9 cellular contexts compared by ENCODE assay signal in the genomic region with DNA sequence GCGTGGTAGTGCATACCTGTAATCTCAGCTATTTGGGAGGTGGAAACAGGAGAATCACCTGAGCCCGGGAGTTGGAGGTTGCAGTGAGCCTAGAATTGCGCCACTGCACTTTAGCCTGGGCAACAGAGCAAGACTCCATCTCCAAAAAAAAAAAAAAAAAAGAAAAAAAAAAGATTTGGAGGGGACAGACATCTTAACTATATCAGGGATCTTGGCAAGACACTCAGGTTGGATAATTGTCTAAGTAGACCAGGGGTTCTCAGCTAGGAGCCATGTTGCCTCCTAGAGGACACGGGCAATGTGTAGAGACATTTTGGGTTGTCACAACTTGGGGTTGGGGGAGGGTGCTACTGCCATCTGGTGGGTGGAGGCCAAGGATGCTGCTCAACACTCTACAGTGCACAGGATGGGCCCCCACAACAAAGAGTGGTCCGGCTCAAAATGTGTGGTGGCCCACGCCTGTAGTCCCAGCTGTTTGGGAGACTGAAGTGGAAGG. TPM values are rescaled to one million over a fixed set of nuclear protein-coding genes. Genes with fewer than 3 reads are reported as not detected.
DNase-seq lines count a peak whose midpoint lies in the region; ATAC-seq, FAIRE-seq and TF ChIP-seq lines count a peak whose summit lies in the region.
"Had no signal": no experiment of that assay in that cellular context is flagged by ENCODE, and none has a peak within 500 bp of the region (broad histone marks: within the 10 kb centered on the region; RNA-seq: fewer than 3 reads in every experiment).

No MANE protein-coding gene starts in this region.

- POLR2A ChIA-PET in GM12878 (lab: Charles Lee) = interaction anchor here (0.6 to 2.1 kb wide), 5 partner anchors 9 to 241 kb away, joined by 3 to 5 read pairs (median 4); partner anchors contain the start of gene CCDC106

- FAIRE-seq in GM12878 (lab: Jason Lieb, UNC) = peak; percentile 41
- FAIRE-seq: islet of Langerhans had no signal

- TF ChIP-seq RAD21 in GM12878 (IDR thresholded peaks at IDR 0.05; ENCODE audit: insufficient read depth, low read depth, low read length) (no peak), neural cell (conservative IDR thresholded peaks at IDR 0.05) (no peak)

- no peak overlapping the region for H3K4me3 ChIP-seq in GM12878
- H3K4me3 ChIP-seq in neural cell (ENCODE audit: low read length) = no peak overlapping the region

- peaks cover 33% of the 10 kb centered on the region for H3K4me1 ChIP-seq in GM12878 (ENCODE audit: control insufficient read depth, insufficient read depth, low read length)

- no peaks in the 10 kb centered on the region for H4K20me1 ChIP-seq in GM12878 (ENCODE audit: control insufficient read depth, insufficient read depth)
- no peaks in the 10 kb centered on the region for H4K20me1 ChIP-seq in neural cell (ENCODE audit: insufficient read depth)

- RAD21 ChIA-PET in GM12878 (lab: Charles Lee; ENCODE audit: unreplicated experiment) = interaction anchor here (0.5 kb wide), 1 partner anchor 56 kb away, joined by 3 read pairs; no protein-coding TSS in a partner anchor

- H3K36me3 ChIP-seq in GM12878 (ENCODE audit: control insufficient read depth in 2 of 2, insufficient read depth in 2 of 2, low read length in 1 of 2) (no peaks in the 10 kb centered on the region), neural cell (ENCODE audit: insufficient read depth, low read length) (no peaks in the 10 kb centered on the region)

- TF ChIP-seq POLR2A in GM12878 (IDR thresholded peaks at IDR 0.05; ENCODE audit: low read depth, low read length) = peak; percentile 35; the same call in 1 of the 2 replicates

- H2AFZ ChIP-seq in GM12878 (ENCODE audit: control insufficient read depth, low read depth, low read length) (no peak overlapping the region), neural cell (ENCODE audit: low read depth, low read length) (no peak overlapping the region)

- H3K79me2 ChIP-seq in GM12878 (ENCODE audit: control insufficient read depth, insufficient read depth, low read length) = peaks cover 64% of the 10 kb centered on the region
- H3K79me2 ChIP-seq in neural cell (replicated peaks; ENCODE audit: insufficient read depth, low read length) = peaks cover 41% of the 10 kb centered on the region

- BruUV-seq in GM12878 (replicated peaks; lab: Mats Ljungman, UMichigan) = no TSS peak

- H3K27ac ChIP-seq in GM12878 (ENCODE audit: control insufficient read depth, insufficient read depth) (no peak overlapping the region), neural cell (ENCODE audit: low read length) (no peak overlapping the region)

- TF ChIP-seq CTCF in GM13977 (IDR thresholded peaks at IDR 0.05; ENCODE audit: extremely low read depth, insufficient read depth, missing control alignments) = peak; percentile 60
- peak; percentile 52 to 69 (median 67) for TF ChIP-seq CTCF in GM12878 (IDR thresholded peaks at IDR 0.05 in 2 of 3, conservative IDR thresholded peaks at IDR 0.05 in 1 of 3; ENCODE audit: control insufficient read depth in 2 of 3, extremely low read depth in 1 of 3, insufficient read depth in 1 of 3, low read depth in 3 of 3, low read length in 3 of 3)
- peak; percentile 65 for TF ChIP-seq CTCF in neural cell (IDR thresholded peaks at IDR 0.05; ENCODE audit: poor library complexity, severe bottlenecking)

- in situ Hi-C loops in GM13977 (cut with MboI; ENCODE audit: low pct_unique_long_range_greater_than_20kb, low sequenced_read_pairs, unreplicated experiment) = no loop called here
- in situ Hi-C loops in GM12878 (cut with MboI) = no loop called here

- H3K27me3 ChIP-seq in GM12878 (replicated peaks in 1 of 2; ENCODE audit: control insufficient read depth in 2 of 2, insufficient read depth in 2 of 2, low read length in 1 of 2) (no peaks in the 10 kb centered on the region), neural cell (ENCODE audit: insufficient read depth, low read depth, low read length) (no peaks in the 10 kb centered on the region)

- TF ChIP-seq EP300 in GM12878 (IDR thresholded peaks at IDR 0.05; ENCODE audit: borderline replicate concordance in 1 of 2, control insufficient read depth in 1 of 2, low read depth in 2 of 2, low read length in 2 of 2) (no peak), neural cell (conservative IDR thresholded peaks at IDR 0.05; ENCODE audit: poor library complexity, severe bottlenecking) (no peak)

- 68% methylated on average over 6 of the region's 6 CpGs for WGBS in GM12878 (ENCODE audit: insufficient coverage, insufficient replicate concordance, low lambda C conversion rate, missing lambda C conversion rate)

- ATAC-seq in GM12878 = peak; percentile 51
- no peak for ATAC-seq in HG03095 (IDR thresholded peaks at IDR 0.05; ENCODE audit: unreplicated experiment)
- ATAC-seq in GM19324 (IDR thresholded peaks at IDR 0.05; ENCODE audit: low FRiP score, unreplicated experiment) = no peak

- no peak overlapping the region for H3K9ac ChIP-seq in GM12878 (ENCODE audit: control insufficient read depth, insufficient read depth, low read length)
- no peak overlapping the region for H3K9ac ChIP-seq in neural cell (ENCODE audit: low read length)

- peak; percentile 23 to 38 for DNase-seq in AML-193 (lab: John Stamatoyannopoulos, UW)
- DNase-seq in GM13977 (ENCODE audit: low spot score) = no peak
- peak; percentile 17 for DNase-seq in SHP77 treated with DMSO at 0.1 percent for 48 hours (lab: John Stamatoyannopoulos, UW)
- DNase-seq in GM12878 (ENCODE audit: low read depth, low spot score) = no peak
- DNase-seq in hepatic stellate cell (ENCODE audit: low spot score) = no peak

- H3K4me2 ChIP-seq in GM12878 (ENCODE audit: control insufficient read depth, insufficient read depth) (peak overlapping the region; percentile 38; the same call in 1 of the 2 replicates), neural cell (ENCODE audit: low read length) (no peak overlapping the region)

- no peaks in the 10 kb centered on the region for H3F3A ChIP-seq in neural cell (ENCODE audit: insufficient read depth, low read length, poor library complexity, severe bottlenecking)

- SMC1A ChIA-PET in GM12878 (lab: Charles Lee; ENCODE audit: uncharacterized antibody, unreplicated experiment) = interaction anchor here (1.0 kb wide), 1 partner anchor 10 kb away, joined by 3 read pairs; no protein-coding TSS in a partner anchor

- no peaks in the 10 kb centered on the region for H3K9me2 ChIP-seq in neural cell (ENCODE audit: insufficient read depth, low read length)

- CTCF ChIA-PET in GM12878 (lab: Yijun Ruan, JAX) = interaction anchor here (0.7 to 3.5 kb wide), 6 partner anchors 9 to 171 kb away, joined by 3 to 28 read pairs (median 7); partner anchors contain the start of genes CCDC106 and U2AF2

- no peaks in the 10 kb centered on the region for H3K9me3 ChIP-seq in GM12878 (replicated peaks; ENCODE audit: control insufficient read depth, insufficient read depth, low read length)
- no peaks in the 10 kb centered on the region for H3K9me3 ChIP-seq in neural cell (ENCODE audit: low read length)

- intact Hi-C loops in GM12878 (cut with micrococcal nuclease; ENCODE audit: unreplicated experiment) = loop anchor here (10.0 kb wide), 1 partner anchor 436 kb away; no protein-coding TSS in a partner anchor

RNA-seq across cellular contexts. Expression of gene ZNF580, which starts 1.9 kb away (rescaled TPM):
- 16.2 and 23.0 TPM in 2 replicates for total RNA-seq in GM12878 (2013; cell fraction: nucleolus; rRNA removed)
- total RNA-seq in GM12878 (2014; rRNA removed) = 9.4 and 12.2 TPM in 2 replicates
- total RNA-seq in GM12878 (2014; rRNA removed; fragmentation: Illumina TruSeq; extraction: Trizol) = 4.7 and 5.7 TPM in 2 replicates
- 31.8 and 34.2 TPM in 2 replicates for total RNA-seq in GM12878 (2021)
- polyA plus RNA-seq in GM12878 (2011; ENCODE audit: low read depth) = 12.4 TPM
- polyA plus RNA-seq in GM12878 (2011; rRNA removed) = 5.5 and 7.9 TPM in 2 replicates
- polyA plus RNA-seq in GM12878 (2011; cell fraction: cytosol; rRNA removed) = 9.7 and 13.8 TPM in 2 replicates
- polyA plus RNA-seq in GM12878 (2011; cell fraction: nucleus; rRNA removed) = 50.7 and 83.1 TPM in 2 replicates
- 33.1 and 35.3 TPM in 2 replicates for polyA plus RNA-seq in GM12878 (2012)
- 5.3 and 7.4 TPM in 2 replicates for polyA plus RNA-seq in GM12878 (2014; fragmentation: Illumina TruSeq; extraction: Trizol)
- polyA plus RNA-seq in GM12878 (2014; fragmentation: Nextera tagmentation; extraction: Ambion mirVana) = 1 to 10 TPM; 2.3 to 7.4 TPM
- 27.1 and 30.2 TPM in 2 replicates for polyA plus RNA-seq in GM12878 (2014; rRNA removed)
- polyA plus RNA-seq in GM12878 (2016; fragmentation: Nextera tagmentation; extraction: Ambion mirVana) = 10 to 100 TPM; 24.7 to 25.3 TPM
- polyA minus RNA-seq in GM12878 (2011; rRNA and poly(A)+ RNA removed) = 3.4 and 7.0 TPM in 2 replicates
- 5.5 and 8.0 TPM in 2 replicates for polyA minus RNA-seq in GM12878 (2011; cell fraction: cytosol; rRNA and poly(A)+ RNA removed)
- polyA minus RNA-seq in GM12878 (2011; cell fraction: nucleus; rRNA and poly(A)+ RNA removed) = 8.2 and 17.3 TPM in 2 replicates
- polyA plus RNA-seq in neural cell = 11.7 and 17.3 TPM in 2 replicates
- polyA minus RNA-seq in neural cell = 4.4 and 5.1 TPM in 2 replicates

RNA-seq across cellular contexts. Expression of gene ZNF581, which starts 4.5 kb away (rescaled TPM):
- total RNA-seq in GM12878 (2013; cell fraction: nucleolus; rRNA removed) = 5.3 and 7.2 TPM in 2 replicates
- total RNA-seq in GM12878 (2014; rRNA removed) (22.1 and 25.4 TPM in 2 replicates), GM12878 (2014; rRNA removed; fragmentation: Illumina TruSeq; extraction: Trizol) (14.0 and 14.1 TPM in 2 replicates), GM12878 (2021) (44.9 and 45.4 TPM in 2 replicates)
- polyA plus RNA-seq in GM12878 (2011; ENCODE audit: low read depth) = 31.2 TPM
- polyA plus RNA-seq in GM12878 (2011; rRNA removed) (13.5 and 19.1 TPM in 2 replicates), GM12878 (2014; fragmentation: Illumina TruSeq; extraction: Trizol) (7.8 and 13.2 TPM in 2 replicates), GM12878 (2014; fragmentation: Nextera tagmentation; extraction: Ambion mirVana) (10 to 100 TPM in 1 of 2 experiments, 1 to 10 TPM in 1; 4.7 to 18.1 TPM), GM12878 (2014; rRNA removed) (39.6 and 45.3 TPM in 2 replicates), GM12878 (2016; fragmentation: Nextera tagmentation; extraction: Ambion mirVana) (10 to 100 TPM; 29.1 to 37.0 TPM), neural cell (14.8 and 15.3 TPM in 2 replicates)
- 27.8 and 34.4 TPM in 2 replicates for polyA plus RNA-seq in GM12878 (2011; cell fraction: cytosol; rRNA removed)
- 21.8 and 24.9 TPM in 2 replicates for polyA plus RNA-seq in GM12878 (2011; cell fraction: nucleus; rRNA removed)
- 43.7 and 58.1 TPM in 2 replicates for polyA plus RNA-seq in GM12878 (2012)
- 15.2 and 28.9 TPM in 2 replicates for polyA minus RNA-seq in GM12878 (2011; rRNA and poly(A)+ RNA removed)
- 11.5 and 15.8 TPM in 2 replicates for polyA minus RNA-seq in GM12878 (2011; cell fraction: cytosol; rRNA and poly(A)+ RNA removed)
- polyA minus RNA-seq in GM12878 (2011; cell fraction: nucleus; rRNA and poly(A)+ RNA removed) = 6.0 and 9.0 TPM in 2 replicates
- 7.6 and 12.4 TPM in 2 replicates for polyA minus RNA-seq in neural cell

RNA-seq across cellular contexts. Expression of gene CCDC106, which starts 9.1 kb away (rescaled TPM):
- 8.3 and 8.6 TPM in 2 replicates for total RNA-seq in GM12878 (2013; cell fraction: nucleolus; rRNA removed)
- total RNA-seq in GM12878 (2014; rRNA removed) (19.2 and 22.5 TPM in 2 replicates), GM12878 (2014; rRNA removed; fragmentation: Illumina TruSeq; extraction: Trizol) (11.9 and 12.7 TPM in 2 replicates), GM12878 (2021) (33.1 and 34.2 TPM in 2 replicates)
- polyA plus RNA-seq in GM12878 (2011; ENCODE audit: low read depth) = 5.6 TPM
- polyA plus RNA-seq in GM12878 (2011; rRNA removed) (7.8 and 16.4 TPM in 2 replicates), GM12878 (2014; fragmentation: Illumina TruSeq; extraction: Trizol) (7.7 and 19.2 TPM in 2 replicates), GM12878 (2014; fragmentation: Nextera tagmentation; extraction: Ambion mirVana) (under 1 TPM; 0.04 to 0.14 TPM), GM12878 (2014; rRNA removed) (35.9 and 39.9 TPM in 2 replicates), GM12878 (2016; fragmentation: Nextera tagmentation; extraction: Ambion mirVana) (10 to 100 TPM; 20.4 to 25.7 TPM), neural cell (33.8 and 40.7 TPM in 2 replicates)
- 17.5 and 27.2 TPM in 2 replicates for polyA plus RNA-seq in GM12878 (2011; cell fraction: cytosol; rRNA removed)
- 38.1 and 48.1 TPM in 2 replicates for polyA plus RNA-seq in GM12878 (2011; cell fraction: nucleus; rRNA removed)
- 27.7 and 32.6 TPM in 2 replicates for polyA plus RNA-seq in GM12878 (2012)
- polyA minus RNA-seq in GM12878 (2011; rRNA and poly(A)+ RNA removed) = 3.4 and 7.2 TPM in 2 replicates
- polyA minus RNA-seq in GM12878 (2011; cell fraction: cytosol; rRNA and poly(A)+ RNA removed) = 5.5 and 7.0 TPM in 2 replicates
- polyA minus RNA-seq in GM12878 (2011; cell fraction: nucleus; rRNA and poly(A)+ RNA removed) = 6.4 and 14.4 TPM in 2 replicates
- 24.1 and 24.4 TPM in 2 replicates for polyA minus RNA-seq in neural cell

RNA-seq across cellular contexts. Expression of gene ZNF784, which starts 14.5 kb away (rescaled TPM):
- total RNA-seq in GM12878 (2013; cell fraction: nucleolus; rRNA removed) = 3.6 and 5.3 TPM in 2 replicates
- total RNA-seq in GM12878 (2014; rRNA removed) = 2.8 and 3.5 TPM in 2 replicates
- 1.8 and 2.2 TPM in 2 replicates for total RNA-seq in GM12878 (2014; rRNA removed; fragmentation: Illumina TruSeq; extraction: Trizol)
- 5.2 and 5.3 TPM in 2 replicates for total RNA-seq in GM12878 (2021)
- polyA plus RNA-seq in GM12878 (2011; ENCODE audit: low read depth) = 3.2 TPM
- 0.68 and 1.2 TPM in 2 replicates for polyA plus RNA-seq in GM12878 (2011; rRNA removed)
- polyA plus RNA-seq in GM12878 (2011; cell fraction: cytosol; rRNA removed) = 1.2 and 1.4 TPM in 2 replicates
- polyA plus RNA-seq in GM12878 (2011; cell fraction: nucleus; rRNA removed) = 7.1 and 7.5 TPM in 2 replicates
- polyA plus RNA-seq in GM12878 (2012) = 4.8 and 6.3 TPM in 2 replicates
- 2.8 and 3.1 TPM in 2 replicates for polyA plus RNA-seq in GM12878 (2014; fragmentation: Illumina TruSeq; extraction: Trizol)
- under 1 TPM; 0.10 to 0.97 TPM for polyA plus RNA-seq in GM12878 (2014; fragmentation: Nextera tagmentation; extraction: Ambion mirVana)
- polyA plus RNA-seq in GM12878 (2014; rRNA removed) = 3.5 and 4.4 TPM in 2 replicates
- polyA plus RNA-seq in GM12878 (2016; fragmentation: Nextera tagmentation; extraction: Ambion mirVana) = 1 to 10 TPM; 1.1 to 1.4 TPM
- 1.0 and 1.4 TPM in 2 replicates for polyA minus RNA-seq in GM12878 (2011; rRNA and poly(A)+ RNA removed)
- polyA minus RNA-seq in GM12878 (2011; cell fraction: cytosol; rRNA and poly(A)+ RNA removed) = 0.80 and 1.1 TPM in 2 replicates
- polyA minus RNA-seq in GM12878 (2011; cell fraction: nucleus; rRNA and poly(A)+ RNA removed) = 1.1 and 1.9 TPM in 2 replicates
- 10.3 and 10.7 TPM in 2 replicates for polyA plus RNA-seq in neural cell
- polyA minus RNA-seq in neural cell = 11.6 and 13.4 TPM in 2 replicates

RNA-seq across cellular contexts. Expression of gene U2AF2, which starts 15.9 kb away (rescaled TPM):
- 46.0 and 50.9 TPM in 2 replicates for total RNA-seq in GM12878 (2013; cell fraction: nucleolus; rRNA removed)
- total RNA-seq in GM12878 (2014; rRNA removed) (204 and 228 TPM in 2 replicates), GM12878 (2014; rRNA removed; fragmentation: Illumina TruSeq; extraction: Trizol) (112 and 121 TPM in 2 replicates), GM12878 (2021) (308 and 338 TPM in 2 replicates)
- polyA plus RNA-seq in GM12878 (2011; ENCODE audit: low read depth) = 59.4 TPM
- polyA plus RNA-seq in GM12878 (2011; rRNA removed) (54.9 and 140 TPM in 2 replicates), GM12878 (2014; fragmentation: Illumina TruSeq; extraction: Trizol) (50.9 and 141 TPM in 2 replicates), GM12878 (2014; fragmentation: Nextera tagmentation; extraction: Ambion mirVana) (1 to 10 TPM; 3.0 to 8.3 TPM), GM12878 (2014; rRNA removed) (284 and 360 TPM in 2 replicates), GM12878 (2016; fragmentation: Nextera tagmentation; extraction: Ambion mirVana) (10 to 100 TPM; 46.2 to 48.9 TPM), neural cell (129 and 158 TPM in 2 replicates)
- 239 and 270 TPM in 2 replicates for polyA plus RNA-seq in GM12878 (2011; cell fraction: cytosol; rRNA removed)
- polyA plus RNA-seq in GM12878 (2011; cell fraction: nucleus; rRNA removed) = 425 and 604 TPM in 2 replicates
- polyA plus RNA-seq in GM12878 (2012) = 148 and 173 TPM in 2 replicates
- polyA minus RNA-seq in GM12878 (2011; rRNA and poly(A)+ RNA removed) = 61.6 and 111 TPM in 2 replicates
- polyA minus RNA-seq in GM12878 (2011; cell fraction: cytosol; rRNA and poly(A)+ RNA removed) = 60.9 and 65.2 TPM in 2 replicates
- polyA minus RNA-seq in GM12878 (2011; cell fraction: nucleus; rRNA and poly(A)+ RNA removed) = 63.1 and 102 TPM in 2 replicates
- polyA minus RNA-seq in neural cell = 83.0 and 107 TPM in 2 replicates

Comparison
In these comparisons a context has a peak if more than half of its experiments do, and no peak if none do; other contexts are left out.
1. DNase-seq: peak in AML-193 (2 of 2) and SHP77 treated with DMSO at 0.1 percent for 48 hours (single experiment); none in GM13977 (single experiment), GM12878 (single experiment) and hepatic stellate cell (single experiment).
2. Peak in every context shown above with its lines, with median percentiles within 50 percentile points of each other: CTCF ChIP-seq.